19 cellular contexts compared by ENCODE assay signal in genomic region chr7:52463341-52463740, GRCh38.
"Had no signal": no experiment of that assay in that cellular context is flagged by ENCODE, and none has a peak within 500 bp of the region (broad histone marks: within the 10 kb centered on the region; RNA-seq: fewer than 3 reads in every experiment).

No MANE protein-coding gene starts in this region.

- H3K27ac ChIP-seq: brain microvascular endothelial cell, SK-N-MC, WERI-Rb-1 had no signal

- H3K36me3 ChIP-seq: brain microvascular endothelial cell, WERI-Rb-1 had no signal

- DNase-seq: activated CD4-positive, alpha-beta memory T cell treated with anti-CD3 and anti-CD28 coated beads, Interleukin-2, amount 10 ng/mL, durations not matched to agents 7 days and 5 days; activated CD4-positive, alpha-beta T cell treated with anti-CD3 and anti-CD28 coated beads for 36 hours; activated CD4-positive, alpha-beta T cell treated with anti-CD3 and anti-CD28 coated beads, Interleukin-2, amount 50 U/mL, for 1 hour; activated CD8-positive, alpha-beta memory T cell treated with anti-CD3 and anti-CD28 coated beads, Interleukin-2, amount 50 U/mL, for 4 hours; activated gamma-delta T cell treated with Interleukin-2 at 50 U/mL for 16 hours; activated naive CD4-positive, alpha-beta T cell treated with anti-CD3 and anti-CD28 coated beads, Interleukin-2, amount 10 ng/mL, durations not matched to agents 7 days and 5 days; activated naive CD8-positive, alpha-beta T cell treated with anti-CD3 and anti-CD28 coated beads for 36 hours; activated T-cell treated with anti-CD3 and anti-CD28 coated beads, Interleukin-2, amount 50 U/mL, for 72 hours; brain microvascular endothelial cell; KG1; MV-4-11; NCI-H1092 treated with DMSO at 0.1 percent for 48 hours; NCI-H1417 treated with DMSO at 0.1 percent for 48 hours; NCI-H1694 treated with DMSO at 0.1 percent for 48 hours; NCI-H2029 treated with DMSO at 0.1 percent for 48 hours; NCI-H524; T-cell; WERI-Rb-1 had no signal

- H3K27me3 ChIP-seq: brain microvascular endothelial cell had no signal

- H3K4me3 ChIP-seq: SK-N-MC had no signal
